Comparison of ENCODE assay signal across 9 cellular contexts in genomic region chr9:33750839-33751339, GRCh38. TPM values are rescaled to one million over a fixed set of nuclear protein-coding genes. Genes with fewer than 3 reads are reported as not detected.
DNase-seq lines count a peak whose midpoint lies in the region; ATAC-seq, FAIRE-seq and TF ChIP-seq lines count a peak whose summit lies in the region.
"Had no signal": no experiment of that assay in that cellular context is flagged by ENCODE, and none has a peak within 500 bp of the region (broad histone marks: within the 10 kb centered on the region; RNA-seq: fewer than 3 reads in every experiment).

No MANE protein-coding gene starts in this region.

- DNase-seq in Caco-2 (peak in 1 of 2 experiments; percentile 21), Panc1 (ENCODE audit: low read depth, low spot score) (no peak), endothelial cell of umbilical vein (ENCODE audit: low read depth, low spot score) (peak; percentile 28), natural killer cell (no peak), pons (ENCODE audit: low spot score) (no peak), DMS153 (lab: John Stamatoyannopoulos, UW) (no peak)
- DNase-seq: activated CD4-positive, CD25-positive, alpha-beta regulatory T cell had no signal

- peak overlapping the region; percentile 91 for H3K4me3 ChIP-seq in Caco-2 (ENCODE audit: low read depth, low read length)
- peak overlapping the region; percentile 40 to 54 for H3K4me3 ChIP-seq in Panc1 (ENCODE audit: low read depth in 2 of 2, low read length in 2 of 2)
- H3K4me3 ChIP-seq in endothelial cell of umbilical vein (replicated peaks in 1 of 3; ENCODE audit: insufficient read depth in 1 of 3, low read depth in 1 of 3, low read length in 3 of 3) = peak overlapping the region; percentile 32 to 94 (median 56)

- H3K9me3 ChIP-seq in Caco-2 (no peaks in the 10 kb centered on the region), Panc1 (ENCODE audit: control insufficient read depth, insufficient read depth, low read depth, low read length) (no peaks in the 10 kb centered on the region), endothelial cell of umbilical vein (replicated peaks; ENCODE audit: control insufficient read depth, insufficient read depth, low read length) (no peaks in the 10 kb centered on the region)

- peak overlapping the region; percentile 3 for H3K9ac ChIP-seq in endothelial cell of umbilical vein (replicated peaks; ENCODE audit: extremely low read depth, insufficient read depth, low read length)

- no peak for FAIRE-seq in endothelial cell of umbilical vein (lab: Jason Lieb, UNC)

- no peak for TF ChIP-seq POLR2A in endothelial cell of umbilical vein (IDR thresholded peaks at IDR 0.05; ENCODE audit: low read depth, low read length)

- CTCF ChIA-PET in Caco-2 (lab: Charles Lee) (interaction anchor here (1.4 to 1.8 kb wide), 2 partner anchors 101 to 127 kb away, joined by 4 to 5 read pairs; no protein-coding TSS in a partner anchor), Panc1 (lab: Charles Lee) (interaction anchor here (0.9 kb wide), 1 partner anchor 16 kb away, joined by 3 read pairs; no protein-coding TSS in a partner anchor), endothelial cell of umbilical vein (lab: Charles Lee) (interaction anchor here (1.6 to 3.0 kb wide), 2 partner anchors 13 to 28 kb away, joined by 7 to 21 read pairs; no protein-coding TSS in a partner anchor)

- H3K27me3 Mint-ChIP-seq in Caco-2 (ENCODE audit: insufficient read depth, unreplicated experiment) (no peaks in the 10 kb centered on the region), natural killer cell (ENCODE audit: low read depth in 2 of 2) (peaks cover 31 to 50% of the 10 kb centered on the region in 2 donors)

- TF ChIP-seq CTCF in Caco-2 (IDR thresholded peaks at IDR 0.05; ENCODE audit: insufficient read depth in 1 of 2, low read depth in 1 of 2, low read length in 1 of 2, severe bottlenecking in 1 of 2, unreplicated experiment in 1 of 2) = no peak
- TF ChIP-seq CTCF in Panc1 (IDR thresholded peaks at IDR 0.05) = no peak
- no peak for TF ChIP-seq CTCF in endothelial cell of umbilical vein (IDR thresholded peaks at IDR 0.05; ENCODE audit: extremely low read depth in 1 of 2, insufficient read depth in 1 of 2, low read depth in 1 of 2, low read length in 2 of 2)
- TF ChIP-seq CTCF in natural killer cell (IDR thresholded peaks at IDR 0.05) = no peak

- H3K4me1 Mint-ChIP-seq in Caco-2 (ENCODE audit: low read depth, unreplicated experiment) (peaks cover 17% of the 10 kb centered on the region), natural killer cell (peaks cover 38 to 47% of the 10 kb centered on the region in 2 donors)

- POLR2A ChIA-PET in Caco-2 (lab: Charles Lee) = interaction anchor here (0.6 kb wide), 1 partner anchor 83 kb away, joined by 5 read pairs; no protein-coding TSS in a partner anchor
- POLR2A ChIA-PET in Panc1 (lab: Charles Lee) = no interaction called here
- POLR2A ChIA-PET in endothelial cell of umbilical vein (lab: Charles Lee) = no interaction called here

- H3K9me1 ChIP-seq in endothelial cell of umbilical vein (replicated peaks; ENCODE audit: control insufficient read depth, extremely low read depth, insufficient read depth, low read length) = no peaks in the 10 kb centered on the region

- H3K36me3 ChIP-seq in Caco-2 (ENCODE audit: control insufficient read depth, insufficient read depth, low read length) = no peaks in the 10 kb centered on the region
- no peaks in the 10 kb centered on the region for H3K36me3 ChIP-seq in Panc1 (ENCODE audit: control insufficient read depth, insufficient read depth, low read length)
- no peaks in the 10 kb centered on the region for H3K36me3 ChIP-seq in endothelial cell of umbilical vein (ENCODE audit: control insufficient read depth in 2 of 2, extremely low read depth in 1 of 2, insufficient read depth in 2 of 2, low read length in 2 of 2)

- peak overlapping the region; percentile 74 for H3K4me3 Mint-ChIP-seq in Caco-2 (ENCODE audit: unreplicated experiment)
- H3K4me3 Mint-ChIP-seq in natural killer cell = peak overlapping the region; percentile 26

- H3K36me3 Mint-ChIP-seq in Caco-2 (ENCODE audit: insufficient read depth, unreplicated experiment) (no peaks in the 10 kb centered on the region), natural killer cell (no peaks in the 10 kb centered on the region)

- peak overlapping the region; percentile 9 for H3K27ac Mint-ChIP-seq in Caco-2 (ENCODE audit: unreplicated experiment)
- peak overlapping the region in 1 of 2 donors; percentile 18 for H3K27ac Mint-ChIP-seq in natural killer cell

- peak overlapping the region; percentile 99 for H2AFZ ChIP-seq in endothelial cell of umbilical vein (ENCODE audit: low read depth, low read length)

- no peaks in the 10 kb centered on the region for H3K27me3 ChIP-seq in Caco-2 (replicated peaks; ENCODE audit: control insufficient read depth, insufficient read depth, low read length)
- peaks cover 23% of the 10 kb centered on the region for H3K27me3 ChIP-seq in Panc1 (ENCODE audit: control insufficient read depth, insufficient read depth, low read length)
- peaks cover 0 to 5% of the 10 kb centered on the region in 2 experiments for H3K27me3 ChIP-seq in endothelial cell of umbilical vein (ENCODE audit: control insufficient read depth in 2 of 2, insufficient read depth in 2 of 2, low read length in 2 of 2)

- ATAC-seq in Panc1 (peak; percentile 50), natural killer cell (no peak), GM21529 (IDR thresholded peaks at IDR 0.05; ENCODE audit: unreplicated experiment) (no peak), GM18868 (IDR thresholded peaks at IDR 0.05; ENCODE audit: unreplicated experiment) (no peak)

- peak overlapping the region; percentile 84 for H3K4me2 ChIP-seq in endothelial cell of umbilical vein (ENCODE audit: insufficient read depth, low read length)

- H3K27ac ChIP-seq in Panc1 (ENCODE audit: low read length) = no peak overlapping the region
- H3K27ac ChIP-seq in endothelial cell of umbilical vein (ENCODE audit: insufficient read depth, low read depth, low read length) = no peak overlapping the region

- H3K79me2 ChIP-seq in endothelial cell of umbilical vein (ENCODE audit: control insufficient read depth, insufficient read depth, low read length) = peaks cover 41% of the 10 kb centered on the region

- peaks cover 7% of the 10 kb centered on the region; the same call in 1 of the 2 replicates for H3K4me1 ChIP-seq in Caco-2
- H3K4me1 ChIP-seq in Panc1 (ENCODE audit: control insufficient read depth, insufficient read depth, low read length) = 0 out of 2 replicates have a peak, but pooled peaks cover 3% of the 10 kb centered on the region
- peaks cover 8% of the 10 kb centered on the region for H3K4me1 ChIP-seq in endothelial cell of umbilical vein (ENCODE audit: control insufficient read depth, extremely low read depth, insufficient read depth, low read length)

- BruUV-seq in Caco-2 (replicated peaks; lab: Mats Ljungman, UMichigan) = no TSS peak
- no TSS peak for BruUV-seq in Panc1 (replicated peaks; lab: Mats Ljungman, UMichigan)
- no TSS peak for BruUV-seq in endothelial cell of umbilical vein (replicated peaks; lab: Mats Ljungman, UMichigan)

- in situ Hi-C loops in Panc1 (cut with HindIII; ENCODE audit: low pct_unique_long_range_greater_than_20kb, low sequenced_read_pairs) = no loop called here

- H3K9me3 Mint-ChIP-seq in Caco-2 (ENCODE audit: unreplicated experiment) (no peaks in the 10 kb centered on the region), natural killer cell (no peaks in the 10 kb centered on the region)

- intact Hi-C loops in Caco-2 (cut with micrococcal nuclease; ENCODE audit: unreplicated experiment) (no loop called here), Panc1 (cut with micrococcal nuclease; ENCODE audit: unreplicated experiment) (no loop called here), endothelial cell of umbilical vein (cut with micrococcal nuclease) (no loop called here), natural killer cell (cut with micrococcal nuclease) (no loop called here)

- dilution Hi-C loops in endothelial cell of umbilical vein (cut with MboI; ENCODE audit: extremely low pct_ligation_motif_present, low sequenced_read_pairs) = no loop called here

- H4K20me1 ChIP-seq in endothelial cell of umbilical vein (replicated peaks; ENCODE audit: control insufficient read depth, extremely low read depth, insufficient read depth, low read length) = no peaks in the 10 kb centered on the region

TF ChIP-seq in endothelial cell of umbilical vein, 7 proteins besides CTCF, POLR2A, EP300 and RAD21:
- TF ChIP-seq EZH2 (IDR thresholded peaks at IDR 0.05; ENCODE audit: borderline replicate concordance, low read depth, low read length, severe bottlenecking) = no peak
- no peak for TF ChIP-seq JUN (IDR thresholded peaks at IDR 0.05; ENCODE audit: borderline replicate concordance, insufficient read depth, insufficient read length, low read depth)
- no peak for TF ChIP-seq FOS (IDR thresholded peaks at IDR 0.05; ENCODE audit: borderline replicate concordance, insufficient read depth, low read length)
- TF ChIP-seq MAX (IDR thresholded peaks at IDR 0.05; ENCODE audit: insufficient read depth, insufficient read length) = no peak
- no peak for TF ChIP-seq POLR2AphosphoS5 (IDR thresholded peaks at IDR 0.05; ENCODE audit: insufficient read depth, low read depth, low read length)
- TF ChIP-seq GATA2 (IDR thresholded peaks at IDR 0.05; ENCODE audit: insufficient read depth, insufficient read length, low read depth, low read length) = no peak
- TF ChIP-seq MYC (IDR thresholded peaks at IDR 0.05; ENCODE audit: low read depth, low read length) = no peak

RNA-seq across cellular contexts. Expression of gene PRSS3, which starts 44.5 kb away (rescaled TPM):
- total RNA-seq in Caco-2 (2022) (33.8 and 36.8 TPM in 2 replicates), Panc1 (2021; ENCODE audit: unreplicated experiment) (1.0 TPM), endothelial cell of umbilical vein (4.4 and 10.7 TPM in 2 replicates), natural killer cell (1 to 10 TPM in 1 of 3 donors, not detected in 2; 3.4 TPM)
- polyA plus RNA-seq in Panc1 (2012; ENCODE audit: insufficient read length) = 1.8 TPM
- polyA plus RNA-seq in endothelial cell of umbilical vein = 3.7 and 4.6 TPM in 2 replicates
- polyA plus RNA-seq in endothelial cell of umbilical vein (2011; cell fraction: cytosol; rRNA removed) = 4.1 and 4.6 TPM in 2 replicates
- polyA plus RNA-seq in endothelial cell of umbilical vein (2011; cell fraction: nucleus; rRNA removed) = 2.1 and 3.0 TPM in 2 replicates
- polyA plus RNA-seq in endothelial cell of umbilical vein (2012) = 36.4 and 82.2 TPM in 2 replicates
- 1.4 and 2.4 TPM in 2 replicates for polyA minus RNA-seq in endothelial cell of umbilical vein
- not detected for polyA minus RNA-seq in endothelial cell of umbilical vein (2011; cell fraction: cytosol; rRNA and poly(A)+ RNA removed)
- polyA minus RNA-seq in endothelial cell of umbilical vein (2011; cell fraction: nucleus; rRNA and poly(A)+ RNA removed) = 1.0 TPM in 1 of 2 replicates, not detected in the other
